In genomic region chr3:43286115-43286885, GRCh38 we compare ENCODE assay signal across 8 cellular contexts. TPM values are rescaled to one million over a fixed set of nuclear protein-coding genes. Genes with fewer than 3 reads are reported as not detected.
DNase-seq lines count a peak whose midpoint lies in the region; ATAC-seq, FAIRE-seq and TF ChIP-seq lines count a peak whose summit lies in the region.

SNRK (plus strand) TSS chr3:43286540; CDS start chr3:43303204, 16,664 bp downstream.

- peak within 1 kb of the TSS; percentile 97 for H3K27ac Mint-ChIP-seq in activated T-helper 1 cell treated with anti-CD3 and anti-CD28 coated beads, Interleukin-12 subunit alpha, Interleukin-12 subunit beta, Interleukin-2, Interleukin-4 antibody, amounts not matched to agents 30 ng/mL and 10 ng/mL and 1 ng/mL, durations not matched to agents 14 hours and 24 hours and 36 hours
- H3K27ac Mint-ChIP-seq in naive thymus-derived CD8-positive, alpha-beta T cell: peak within 1 kb of the TSS; percentile 96 to 100 (median 100)

- H3K4me1 ChIP-seq in fibroblast of lung (ENCODE audit: control insufficient read depth, extremely low read depth, insufficient read depth, low read length): peaks cover 12% of the 10 kb centered on the region

- peak within 1 kb of the TSS; percentile 67 for H3K27ac ChIP-seq in fibroblast of lung (ENCODE audit: insufficient read depth, low read length)

- H3K4me2 ChIP-seq in fibroblast of lung (ENCODE audit: extremely low read depth, insufficient read depth, low read length): peak within 1 kb of the TSS; percentile 96

- H3K27me3 Mint-ChIP-seq in activated T-helper 1 cell treated with anti-CD3 and anti-CD28 coated beads, Interleukin-12 subunit alpha, Interleukin-12 subunit beta, Interleukin-2, Interleukin-4 antibody, amounts not matched to agents 30 ng/mL and 10 ng/mL and 1 ng/mL, durations not matched to agents 14 hours and 24 hours and 36 hours (ENCODE audit: insufficient read depth): peaks cover 2% of the 10 kb centered on the region
- peaks cover 0 to 2% (median 0%) of the 10 kb centered on the region in 5 donors for H3K27me3 Mint-ChIP-seq in naive thymus-derived CD8-positive, alpha-beta T cell

- peak within 1 kb of the TSS; percentile 85 for H3K9ac ChIP-seq in fibroblast of lung (ENCODE audit: insufficient read depth, low read length)

- FAIRE-seq in RCC 7860 (lab: Jason Lieb, UNC): no peak

- no peaks in the 10 kb centered on the region for H3K36me3 ChIP-seq in fibroblast of lung (ENCODE audit: control insufficient read depth, insufficient read depth, low read length)

- POLR2A ChIA-PET in naive thymus-derived CD8-positive, alpha-beta T cell (lab: Charles Lee): interaction anchor here (0.6 to 4.0 kb wide), 32 partner anchors 10 to 262 kb away, joined by 3 to 100 read pairs (median 4); no protein-coding TSS in a partner anchor

- peaks cover 17% of the 10 kb centered on the region for H3K36me3 Mint-ChIP-seq in activated T-helper 1 cell treated with anti-CD3 and anti-CD28 coated beads, Interleukin-12 subunit alpha, Interleukin-12 subunit beta, Interleukin-2, Interleukin-4 antibody, amounts not matched to agents 30 ng/mL and 10 ng/mL and 1 ng/mL, durations not matched to agents 14 hours and 24 hours and 36 hours (ENCODE audit: low read depth)
- H3K36me3 Mint-ChIP-seq in naive thymus-derived CD8-positive, alpha-beta T cell: peaks cover 7 to 36% (median 20%) of the 10 kb centered on the region in 3 donors

- no peaks in the 10 kb centered on the region for H3K9me3 ChIP-seq in fibroblast of lung (ENCODE audit: control insufficient read depth, insufficient read depth, low read depth, low read length)

- H3K9me3 Mint-ChIP-seq in activated T-helper 1 cell treated with anti-CD3 and anti-CD28 coated beads, Interleukin-12 subunit alpha, Interleukin-12 subunit beta, Interleukin-2, Interleukin-4 antibody, amounts not matched to agents 30 ng/mL and 10 ng/mL and 1 ng/mL, durations not matched to agents 14 hours and 24 hours and 36 hours: no peaks in the 10 kb centered on the region
- no peaks in the 10 kb centered on the region for H3K9me3 Mint-ChIP-seq in naive thymus-derived CD8-positive, alpha-beta T cell

- H2AFZ ChIP-seq in fibroblast of lung (ENCODE audit: low read length): peak within 1 kb of the TSS; percentile 87

- H4K20me1 ChIP-seq in fibroblast of lung (ENCODE audit: control insufficient read depth, extremely low read depth, insufficient read depth, low read length): no peaks in the 10 kb centered on the region

- intact Hi-C loops in activated T-helper 1 cell treated with anti-CD3 and anti-CD28 coated beads, Interleukin-12 subunit alpha, Interleukin-12 subunit beta, Interleukin-2, Interleukin-4 antibody, amounts not matched to agents 30 ng/mL and 10 ng/mL and 1 ng/mL, durations not matched to agents 14 hours and 24 hours and 36 hours (cut with micrococcal nuclease): loop anchor here (1.0 to 10.0 kb wide), 13 partner anchors 15 to 1689 kb away; partner anchors contain the start of genes ABHD5, ANO10, CCDC13 and EXOSC7

- H3K4me3 ChIP-seq in fibroblast of lung (replicated peaks in 1 of 4; ENCODE audit: control extremely low read depth in 1 of 4, insufficient read depth in 1 of 4, low read depth in 3 of 4, low read length in 4 of 4): peak within 1 kb of the TSS; percentile 63 to 90 (median 80)

- no peaks in the 10 kb centered on the region for H3K27me3 ChIP-seq in fibroblast of lung (ENCODE audit: control insufficient read depth, insufficient read depth, low read length)

- H3K4me1 Mint-ChIP-seq in activated T-helper 1 cell treated with anti-CD3 and anti-CD28 coated beads, Interleukin-12 subunit alpha, Interleukin-12 subunit beta, Interleukin-2, Interleukin-4 antibody, amounts not matched to agents 30 ng/mL and 10 ng/mL and 1 ng/mL, durations not matched to agents 14 hours and 24 hours and 36 hours (ENCODE audit: low read depth): peaks cover 49% of the 10 kb centered on the region
- H3K4me1 Mint-ChIP-seq in naive thymus-derived CD8-positive, alpha-beta T cell: peaks cover 30 to 42% (median 36%) of the 10 kb centered on the region in 4 donors

- H3K4me3 Mint-ChIP-seq in activated T-helper 1 cell treated with anti-CD3 and anti-CD28 coated beads, Interleukin-12 subunit alpha, Interleukin-12 subunit beta, Interleukin-2, Interleukin-4 antibody, amounts not matched to agents 30 ng/mL and 10 ng/mL and 1 ng/mL, durations not matched to agents 14 hours and 24 hours and 36 hours: peak within 1 kb of the TSS; percentile 98
- peak within 1 kb of the TSS; percentile 94 to 100 (median 99) for H3K4me3 Mint-ChIP-seq in naive thymus-derived CD8-positive, alpha-beta T cell

- peak; percentile 99 for DNase-seq in D341Med (ENCODE audit: low spot score)
- DNase-seq in HS-5 (ENCODE audit: low read depth): peak; percentile 24
- DNase-seq in RCC 7860 (ENCODE audit: low spot score): peak; percentile 39
- DNase-seq in activated T-helper 1 cell treated with anti-CD3 and anti-CD28 coated beads, Interleukin-12 subunit alpha, Interleukin-12 subunit beta, Interleukin-2, Interleukin-4 antibody, amounts not matched to agents 30 ng/mL and 10 ng/mL and 1 ng/mL, durations not matched to agents 14 hours and 24 hours and 36 hours (ENCODE audit: low spot score): peak; percentile 89
- peak; percentile 66 to 73 for DNase-seq in fibroblast of lung (ENCODE audit: low read depth in 2 of 2)
- DNase-seq in naive thymus-derived CD8-positive, alpha-beta T cell: peak; percentile 81 to 98 (median 94)
- peak; percentile 84 to 97 (median 90) for DNase-seq in stimulated activated naive CD4-positive, alpha-beta T cell (lab: John Stamatoyannopoulos, UW)

- H3K79me2 ChIP-seq in fibroblast of lung (ENCODE audit: control insufficient read depth, insufficient read depth, low read length): peaks cover 41% of the 10 kb centered on the region

- peak in 1 of 2 donors; percentile 40 for TF ChIP-seq CTCF in fibroblast of lung (conservative IDR thresholded peaks at IDR 0.05 in 1 of 2, IDR thresholded peaks at IDR 0.05 in 1 of 2; ENCODE audit: low read depth in 1 of 2, low read length in 2 of 2)

- peak; percentile 81 for ATAC-seq in GM19463 (IDR thresholded peaks at IDR 0.05; ENCODE audit: unreplicated experiment)
- ATAC-seq in naive thymus-derived CD8-positive, alpha-beta T cell: peak; percentile 69 to 81

RNA-seq across cellular contexts. Expression of gene SNRK, which starts in this region (rescaled TPM):
- total RNA-seq in activated T-helper 1 cell treated with anti-CD3 and anti-CD28 coated beads, Interleukin-12 subunit alpha, Interleukin-12 subunit beta, Interleukin-2, Interleukin-4 antibody, amounts not matched to agents 30 ng/mL and 10 ng/mL and 1 ng/mL, durations not matched to agents 14 hours and 24 hours and 36 hours: 37.7 and 38.1 TPM in 2 replicates
- total RNA-seq in fibroblast of lung: 22.3 and 22.6 TPM in 2 replicates
- polyA plus RNA-seq in fibroblast of lung: 9.1 and 11.9 TPM in 2 replicates
- polyA plus RNA-seq in fibroblast of lung (2012): 7.0 and 10.3 TPM in 2 replicates
- polyA minus RNA-seq in fibroblast of lung (ENCODE audit: low replicate concordance): 34.7 and 35.0 TPM in 2 replicates
- 100 to 1,000 TPM; 206 to 225 TPM for total RNA-seq in naive thymus-derived CD8-positive, alpha-beta T cell
- 10 to 100 TPM; 71.1 to 97.5 (median 90.6) TPM for polyA plus RNA-seq in naive thymus-derived CD8-positive, alpha-beta T cell

Comparison
In these comparisons a context has a peak if more than half of its experiments do, and no peak if none do; other contexts are left out.
1. Peak in every context shown above with its lines: DNase-seq, ATAC-seq, H3K4me3 ChIP-seq and H3K27ac ChIP-seq.
2. DNase-seq: peak in every context shown above with its lines; median percentile 99 in D341Med; 94 in naive thymus-derived CD8-positive, alpha-beta T cell; 90 in stimulated activated naive CD4-positive, alpha-beta T cell; 89 in activated T-helper 1 cell treated with anti-CD3 and anti-CD28 coated beads, Interleukin-12 subunit alpha, Interleukin-12 subunit beta, Interleukin-2, Interleukin-4 antibody, amounts not matched to agents 30 ng/mL and 10 ng/mL and 1 ng/mL, durations not matched to agents 14 hours and 24 hours and 36 hours; 70 in fibroblast of lung; 39 in RCC 7860; 24 in HS-5.